In genomic region chr15:90059208-90059985, GRCh38 we compare ENCODE assay signal across 1 cellular context.
TF ChIP-seq lines count a peak whose summit lies in the region.

No MANE protein-coding gene starts in this region.

TF ChIP-seq in K562, 482 proteins besides CTCF, POLR2A, EP300 and RAD21 (continued from another document and continues in another):
- TF ChIP-seq E2F1 (CRISPR knock-in tag; IDR thresholded peaks at IDR 0.05) (no peak), ZNF23 (CRISPR knock-in tag; IDR thresholded peaks at IDR 0.05) (no peak), PTTG1 (tag; IDR thresholded peaks at IDR 0.05; ENCODE audit: low read depth) (no peak), ARHGAP35 (IDR thresholded peaks at IDR 0.05; ENCODE audit: partially characterized antibody) (no peak), SIRT6 (IDR thresholded peaks at IDR 0.05; ENCODE audit: low read depth, low read length) (no peak), XRCC4 (IDR thresholded peaks at IDR 0.05; ENCODE audit: extremely low read depth, insufficient read depth, insufficient read length) (no peak), ATF1 (CRISPR knock-in tag; IDR thresholded peaks at IDR 0.05) (no peak), ATF1 (tag; IDR thresholded peaks at IDR 0.05) (no peak), ZNF143 (CRISPR knock-in tag; IDR thresholded peaks at IDR 0.05) (no peak), DEAF1 (CRISPR knock-in tag; IDR thresholded peaks at IDR 0.05) (no peak), CREBBP (IDR thresholded peaks at IDR 0.05; ENCODE audit: low read depth, low read length) (no peak), GTF3C2 (IDR thresholded peaks at IDR 0.05; ENCODE audit: borderline replicate concordance, extremely low read depth, insufficient read length) (no peak), ZBTB26 (CRISPR knock-in tag; IDR thresholded peaks at IDR 0.05) (no peak), SREBF1 (IDR thresholded peaks at IDR 0.05; ENCODE audit: borderline replicate concordance, low read depth, low read length) (no peak), ZNF134 (CRISPR knock-in tag; conservative IDR thresholded peaks at IDR 0.05) (no peak), ZNF121 (CRISPR knock-in tag; conservative IDR thresholded peaks at IDR 0.05) (no peak), ZBTB1 (CRISPR knock-in tag; IDR thresholded peaks at IDR 0.05; ENCODE audit: borderline replicate concordance, low read depth) (no peak), TOE1 (IDR thresholded peaks at IDR 0.05; ENCODE audit: borderline replicate concordance) (no peak), TOE1 (CRISPR knock-in tag; IDR thresholded peaks at IDR 0.05; ENCODE audit: borderline replicate concordance, low read depth) (no peak), SRSF7 (optimal IDR thresholded peaks at IDR 0.05; ENCODE audit: low read depth, low read length) (no peak), DNMT1 (IDR thresholded peaks at IDR 0.05) (no peak), ZNF224 (CRISPR knock-in tag; IDR thresholded peaks at IDR 0.05) (no peak), MAX (CRISPR knock-in tag; IDR thresholded peaks at IDR 0.05) (no peak; the same call in 1 of the 2 replicates), KLF13 (tag; IDR thresholded peaks at IDR 0.05; ENCODE audit: borderline replicate concordance, low read depth) (no peak), ARNT (IDR thresholded peaks at IDR 0.05) (no peak), RFX5 (IDR thresholded peaks at IDR 0.05; ENCODE audit: low read depth, low read length) (no peak), HMGN3 (IDR thresholded peaks at IDR 0.05; ENCODE audit: borderline replicate concordance, extremely low read depth, insufficient read length, low read depth, low read length) (peak; percentile 63), ZNF695 (CRISPR knock-in tag; IDR thresholded peaks at IDR 0.05) (no peak), RREB1 (CRISPR knock-in tag; IDR thresholded peaks at IDR 0.05) (no peak), JUND (IDR thresholded peaks at IDR 0.05; ENCODE audit: borderline replicate concordance, low read depth, low read length) (0 out of 2 replicates have a peak, but pooled peaks have one; percentile 20), JUND (tag; IDR thresholded peaks at IDR 0.05; ENCODE audit: borderline replicate concordance, low read depth, low read length) (no peak), HBP1 (CRISPR knock-in tag; IDR thresholded peaks at IDR 0.05) (no peak), STAT5A (IDR thresholded peaks at IDR 0.05; ENCODE audit: borderline replicate concordance, low read length) (no peak), HMBOX1 (IDR thresholded peaks at IDR 0.05) (no peak), HOXB6 (CRISPR knock-in tag; IDR thresholded peaks at IDR 0.05; ENCODE audit: borderline replicate concordance) (no peak), HNRNPK (IDR thresholded peaks at IDR 0.05; ENCODE audit: low read depth, low read length, poor library complexity, severe bottlenecking) (no peak), SMAD1 (IDR thresholded peaks at IDR 0.05; ENCODE audit: low read depth, low read length, partially characterized antibody) (no peak), ZNF445 (CRISPR knock-in tag; IDR thresholded peaks at IDR 0.05; ENCODE audit: low read depth) (no peak), ZFX (CRISPR knock-in tag; IDR thresholded peaks at IDR 0.05) (peak; percentile 93), TAL1 (IDR thresholded peaks at IDR 0.05) (no peak), SAFB2 (IDR thresholded peaks at IDR 0.05; ENCODE audit: borderline replicate concordance, low read depth, low read length, severe bottlenecking) (no peak), CCNT2 (IDR thresholded peaks at IDR 0.05; ENCODE audit: borderline replicate concordance, extremely low read depth, insufficient read length, low read depth, low read length) (peak; percentile 42), FIP1L1 (IDR thresholded peaks at IDR 0.05; ENCODE audit: low read depth, low read length, poor library complexity, severe bottlenecking) (no peak), MEIS2 (IDR thresholded peaks at IDR 0.05; ENCODE audit: partially characterized antibody) (no peak), MCM3 (IDR thresholded peaks at IDR 0.05) (no peak), TCF3 (CRISPR knock-in tag; IDR thresholded peaks at IDR 0.05) (no peak), CEBPB (tag; IDR thresholded peaks at IDR 0.05) (no peak), SNRNP70 (optimal IDR thresholded peaks at IDR 0.05; ENCODE audit: low read depth, low read length) (no peak), HMGXB4 (CRISPR knock-in tag; IDR thresholded peaks at IDR 0.05) (0 out of 2 replicates have a peak, but pooled peaks have one; percentile 21), ZNF696 (CRISPR knock-in tag; conservative IDR thresholded peaks at IDR 0.05) (no peak), CBX5 (IDR thresholded peaks at IDR 0.05; ENCODE audit: borderline replicate concordance, low read depth) (no peak), SMARCE1 (IDR thresholded peaks at IDR 0.05) (peak; percentile 66; the same call in 1 of the 2 replicates)
